10 cellular contexts compared by ENCODE assay signal in genomic region chr5:95392593-95393182, GRCh38. TPM values are rescaled to one million over a fixed set of nuclear protein-coding genes. Genes with fewer than 3 reads are reported as not detected.
DNase-seq lines count a peak whose midpoint lies in the region; TF ChIP-seq lines count a peak whose summit lies in the region.
"Had no signal": no experiment of that assay in that cellular context is flagged by ENCODE, and none has a peak within 500 bp of the region (broad histone marks: within the 10 kb centered on the region; RNA-seq: fewer than 3 reads in every experiment).

No MANE protein-coding gene starts in this region.

- peaks cover 7 to 10% of the 10 kb centered on the region in 2 experiments; a peak in 2 of 5 replicates for H3K9me3 Mint-ChIP-seq in H9

- H3T11ph ChIP-seq in H9 (ENCODE audit: low read length) = no peak overlapping the region

- TF ChIP-seq CTCF in H9 (conservative IDR thresholded peaks at IDR 0.05) = no peak
- no peak for TF ChIP-seq CTCF in adrenal gland (IDR thresholded peaks at IDR 0.05)

- H4K8ac ChIP-seq in H9 (replicated peaks; ENCODE audit: insufficient read length, low read depth, low read length) (no peak overlapping the region), neuronal stem cell (ENCODE audit: low read depth, low read length) (no peak overlapping the region)

- H3K27ac ChIP-seq in H9 (ENCODE audit: insufficient read length, low read depth, low read length) (no peak overlapping the region), neuronal stem cell (replicated peaks; ENCODE audit: low read length) (no peak overlapping the region), adrenal gland (no peak overlapping the region)

- H3K14ac ChIP-seq in H9 (ENCODE audit: insufficient read depth, low read length) (no peak overlapping the region), neuronal stem cell (ENCODE audit: low read length) (no peak overlapping the region)

- H3K79me2 ChIP-seq in H9 (ENCODE audit: insufficient read depth, low read length) = no peaks in the 10 kb centered on the region

- H4K20me1 ChIP-seq in H9 (ENCODE audit: control insufficient read depth, insufficient read depth, insufficient read length) = no peaks in the 10 kb centered on the region

- H2AK5ac ChIP-seq in H9 (ENCODE audit: insufficient read length, low read length) (no peak overlapping the region), neuronal stem cell (ENCODE audit: low read depth, low read length) (no peak overlapping the region)

- H3K4me1 Mint-ChIP-seq in H9 = peaks cover 19 to 26% of the 10 kb centered on the region in 2 experiments

- DNase-seq in H9 (peak; percentile 51), NCI-H345 treated with DMSO at 0.1 percent for 48 hours (lab: John Stamatoyannopoulos, UW; ENCODE audit: unreplicated experiment) (peak; percentile 2), dermis microvascular lymphatic vessel endothelial cell (ENCODE audit: low read depth in 2 of 2) (peak; percentile 25 to 80), neuronal stem cell (ENCODE audit: low spot score) (peak; percentile 17), LoVo (ENCODE audit: low spot score) (no peak), adrenal gland (no peak)
- no peak for DNase-seq in stimulated activated CD4-positive, alpha-beta T cell treated with anti-CD3 and anti-CD28 coated beads, Interleukin-4, amount 100 ng/mL, for 1 hour
- no peak for DNase-seq in NK-92 treated with Interleukin-12 subunit alpha and Interleukin-12 subunit beta, amount 100 ng/mL, for 24 hours (lab: John Stamatoyannopoulos, UW)
- DNase-seq: activated T-cell treated with anti-CD3 and anti-CD28 coated beads, Interleukin-2, amount 50 U/mL, for 4 hours had no signal

- H3K27me3 ChIP-seq in H9 (ENCODE audit: insufficient read depth, low read length) (no peaks in the 10 kb centered on the region), neuronal stem cell (ENCODE audit: control insufficient read depth in 3 of 3, insufficient read depth in 3 of 3, low read depth in 1 of 3, low read length in 3 of 3) (no peaks in the 10 kb centered on the region), adrenal gland (no peaks in the 10 kb centered on the region)

- H3K36me3 Mint-ChIP-seq in H9 (ENCODE audit: insufficient read depth in 1 of 3, low read depth in 3 of 3) = peaks cover 0 to 13% (median 8%) of the 10 kb centered on the region in 3 experiments; a peak in 3 of 7 replicates

- H2BK15ac ChIP-seq in H9 (ENCODE audit: low read depth, low read length) = no peak overlapping the region
- H2BK15ac ChIP-seq in neuronal stem cell (ENCODE audit: low read length) = no peak overlapping the region

- no peak overlapping the region for H3K9ac ChIP-seq in H9 (ENCODE audit: extremely low read depth, insufficient read length, low read length)
- no peak overlapping the region for H3K9ac ChIP-seq in neuronal stem cell (ENCODE audit: low read depth, low read length, poor library complexity)

- H3K79me1 ChIP-seq in H9 (ENCODE audit: insufficient read depth, low read depth, low read length, poor library complexity, severe bottlenecking) (no peaks in the 10 kb centered on the region), neuronal stem cell (ENCODE audit: low read depth, low read length) (no peaks in the 10 kb centered on the region)

- H3K27ac Mint-ChIP-seq in H9 = peak overlapping the region; percentile 84 to 96 (median 91)

- no peak overlapping the region for H4K5ac ChIP-seq in H9 (ENCODE audit: insufficient read length, low read depth, low read length)

- no peak overlapping the region for H2AFZ ChIP-seq in H9 (ENCODE audit: low read length)
- H2AFZ ChIP-seq in neuronal stem cell (ENCODE audit: low read length) = peak overlapping the region; percentile 67

- no peak overlapping the region for H3K4me2 ChIP-seq in H9 (ENCODE audit: insufficient read depth, insufficient read length, low read length)
- H3K4me2 ChIP-seq in neuronal stem cell (ENCODE audit: insufficient read depth, low read length, poor library complexity, severe bottlenecking) = no peak overlapping the region

- H2BK5ac ChIP-seq in H9 (ENCODE audit: insufficient read length, low read length) = no peak overlapping the region
- H2BK5ac ChIP-seq in neuronal stem cell (ENCODE audit: low read length) = no peak overlapping the region

- H3K4me3 ChIP-seq in neuronal stem cell (ENCODE audit: low read length in 2 of 2) = no peak overlapping the region
- no peak overlapping the region for H3K4me3 ChIP-seq in adrenal gland

- H3K23ac ChIP-seq in H9 (ENCODE audit: insufficient read length, low read depth, low read length) (no peak overlapping the region), neuronal stem cell (ENCODE audit: low read depth, low read length, poor library complexity) (no peak overlapping the region)

- H3K9me3 ChIP-seq in H9 (ENCODE audit: control insufficient read depth, low read depth, low read length) (no peaks in the 10 kb centered on the region), neuronal stem cell (replicated peaks in 1 of 2; ENCODE audit: control insufficient read depth in 2 of 2, insufficient read depth in 1 of 2, low read depth in 1 of 2, low read length in 2 of 2) (no peaks in the 10 kb centered on the region), adrenal gland (replicated peaks in 1 of 3) (no peaks in the 10 kb centered on the region)

- no peaks in the 10 kb centered on the region for H3K36me3 ChIP-seq in neuronal stem cell (replicated peaks in 1 of 2; ENCODE audit: control insufficient read depth in 2 of 2, insufficient read depth in 2 of 2, low read length in 2 of 2)
- no peaks in the 10 kb centered on the region for H3K36me3 ChIP-seq in adrenal gland (replicated peaks in 1 of 2)

- H4K91ac ChIP-seq in H9 (ENCODE audit: insufficient read length, low read depth, low read length) (no peak overlapping the region), neuronal stem cell (ENCODE audit: low read depth, low read length, poor library complexity) (no peak overlapping the region)

- WGBS in H9 (ENCODE audit: extremely low coverage, insufficient read length, low lambda C conversion rate) = no CpG with 5 or more reads among the region's 1 CpG
- no CpG with 5 or more reads among the region's 1 CpG for WGBS in neuronal stem cell (ENCODE audit: extremely low coverage in 2 of 2, insufficient read length in 2 of 2, insufficient replicate concordance in 1 of 2), 2 donors
- 0 to 5% (median 4%) methylated on average over 1 of the region's 1 CpG for WGBS in adrenal gland, 4 donors

- no peaks in the 10 kb centered on the region for H3K27me3 Mint-ChIP-seq in H9 (ENCODE audit: low read depth)

- peak overlapping the region in 1 of 2 experiments; percentile 38; a peak in 2 of 5 replicates for H3K4me3 Mint-ChIP-seq in H9
- H3K4me3 Mint-ChIP-seq: activated T-cell treated with anti-CD3 and anti-CD28 coated beads, Interleukin-2, amount 50 U/mL, for 4 hours had no signal

- peak overlapping the region; percentile 69 for H2BK120ac ChIP-seq in H9 (ENCODE audit: low read depth, low read length, poor library complexity, severe bottlenecking)
- H2BK120ac ChIP-seq in neuronal stem cell (ENCODE audit: low read depth, low read length) = no peak overlapping the region

- no peak for TF ChIP-seq POLR2A in adrenal gland (IDR thresholded peaks at IDR 0.05)

- no peaks in the 10 kb centered on the region for H3K23me2 ChIP-seq in H9 (ENCODE audit: insufficient read length, low read depth, low read length, poor library complexity, severe bottlenecking)

- H2BK20ac ChIP-seq in H9 (ENCODE audit: low read depth, low read length, poor library complexity, severe bottlenecking) = peak overlapping the region; percentile 83

- no peak overlapping the region for H3K56ac ChIP-seq in H9 (ENCODE audit: insufficient read length, low read depth, low read length)

- no peaks in the 10 kb centered on the region for H3K4me1 ChIP-seq in H9 (ENCODE audit: insufficient read depth, low read length)
- H3K4me1 ChIP-seq in neuronal stem cell (ENCODE audit: control insufficient read depth in 2 of 2, insufficient read depth in 1 of 2, low read depth in 1 of 2, low read length in 2 of 2) = peaks cover 0 to 6% of the 10 kb centered on the region in 2 donors
- no peaks in the 10 kb centered on the region for H3K4me1 ChIP-seq in adrenal gland (replicated peaks in 1 of 2)

- H3K4ac ChIP-seq in H9 (ENCODE audit: low read depth, low read length) (no peak overlapping the region), neuronal stem cell (ENCODE audit: low read length) (no peak overlapping the region)

- no peak overlapping the region for H2BK12ac ChIP-seq in H9 (ENCODE audit: insufficient read length, low read depth, low read length)
- H2BK12ac ChIP-seq in neuronal stem cell (ENCODE audit: low read length) = no peak overlapping the region

- intact Hi-C loops in adrenal gland (cut with DNase I) = no loop called here

- H3K18ac ChIP-seq in H9 (ENCODE audit: insufficient read length, low read depth, low read length) (no peak overlapping the region), neuronal stem cell (ENCODE audit: low read length) (no peak overlapping the region)

RNA-seq across cellular contexts. Expression of gene FAM81B, which starts 1.5 kb away (rescaled TPM):
- total RNA-seq in H9 (2021) = not detected in 2 replicates
- total RNA-seq in dermis microvascular lymphatic vessel endothelial cell = under 0.01 TPM in 1 of 2 replicates, not detected in the other
- 0.13 TPM for polyA plus RNA-seq in neuronal stem cell (2013, experiment 1 of 2)
- polyA plus RNA-seq in neuronal stem cell (2013, experiment 2 of 2) = 0.10 TPM
- under 1 TPM in 2 of 8 donors, not detected in 6; 0.35 to 0.71 TPM for total RNA-seq in adrenal gland
- under 1 TPM in 2 of 3 donors, not detected in 1; 0.16 to 0.47 TPM for polyA plus RNA-seq in adrenal gland
- total RNA-seq: activated T-cell treated with anti-CD3 and anti-CD28 coated beads, Interleukin-2, amount 50 U/mL, for 4 hours; fibroblast of lung had no signal
- polyA plus RNA-seq: fibroblast of lung had no signal

Comparison
In these comparisons a context has a peak if more than half of its experiments do, and no peak if none do; other contexts are left out.
1. DNase-seq: peak in H9 (single experiment), NCI-H345 treated with DMSO at 0.1 percent for 48 hours (single experiment), dermis microvascular lymphatic vessel endothelial cell (2 of 2) and neuronal stem cell (single experiment); none in stimulated activated CD4-positive, alpha-beta T cell treated with anti-CD3 and anti-CD28 coated beads, Interleukin-4, amount 100 ng/mL, for 1 hour (single experiment), NK-92 treated with Interleukin-12 subunit alpha and Interleukin-12 subunit beta, amount 100 ng/mL, for 24 hours (single experiment), LoVo (single experiment) and adrenal gland (0 of 7).